In the genomic region with DNA sequence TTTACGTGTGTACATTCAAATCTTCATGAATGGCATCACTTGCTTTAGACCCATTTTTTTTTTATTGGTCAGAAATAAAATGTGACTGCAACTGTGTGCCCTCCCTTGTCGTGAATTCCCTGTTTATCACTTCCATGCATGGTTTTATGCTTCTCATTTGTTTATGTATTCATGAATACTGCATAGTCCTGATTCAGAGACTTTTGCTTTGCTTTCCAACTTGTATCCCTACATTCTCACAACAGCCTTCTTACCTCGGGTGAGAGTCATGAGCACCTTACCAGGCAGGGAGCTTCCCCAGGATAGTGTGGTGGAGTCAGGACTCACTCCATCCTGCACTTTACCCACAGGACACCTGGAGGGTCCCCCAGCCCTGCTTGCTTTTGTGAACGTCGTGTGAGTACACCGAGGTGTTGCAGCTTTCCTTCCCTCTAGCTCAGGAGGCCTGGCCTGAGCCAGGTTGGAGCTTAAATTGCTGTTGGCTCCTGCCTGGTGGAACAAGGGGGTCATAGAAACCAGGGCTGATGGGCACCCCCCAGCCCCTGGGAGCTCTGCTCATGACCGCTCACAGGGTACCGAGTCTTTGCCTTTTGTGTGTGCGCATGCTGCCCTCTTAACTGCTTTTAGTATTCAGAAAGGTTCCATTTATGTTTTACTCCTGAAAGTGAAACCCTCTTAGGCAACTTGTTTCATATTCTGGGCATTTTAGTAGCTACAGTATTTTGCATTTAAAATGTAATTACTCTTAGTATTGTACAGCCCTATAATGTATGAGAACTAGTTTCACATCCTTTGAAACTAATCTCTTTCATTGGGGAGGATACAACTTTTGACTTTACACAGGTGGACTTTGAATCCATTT, we compare ENCODE assay signal across 1 cellular context.
TF ChIP-seq lines count a peak whose summit lies in the region.

No MANE protein-coding gene starts in this region.

TF ChIP-seq in HepG2, 621 proteins besides CTCF, POLR2A, EP300 and RAD21 (continued from another document):
- TF ChIP-seq, protein P1, sequence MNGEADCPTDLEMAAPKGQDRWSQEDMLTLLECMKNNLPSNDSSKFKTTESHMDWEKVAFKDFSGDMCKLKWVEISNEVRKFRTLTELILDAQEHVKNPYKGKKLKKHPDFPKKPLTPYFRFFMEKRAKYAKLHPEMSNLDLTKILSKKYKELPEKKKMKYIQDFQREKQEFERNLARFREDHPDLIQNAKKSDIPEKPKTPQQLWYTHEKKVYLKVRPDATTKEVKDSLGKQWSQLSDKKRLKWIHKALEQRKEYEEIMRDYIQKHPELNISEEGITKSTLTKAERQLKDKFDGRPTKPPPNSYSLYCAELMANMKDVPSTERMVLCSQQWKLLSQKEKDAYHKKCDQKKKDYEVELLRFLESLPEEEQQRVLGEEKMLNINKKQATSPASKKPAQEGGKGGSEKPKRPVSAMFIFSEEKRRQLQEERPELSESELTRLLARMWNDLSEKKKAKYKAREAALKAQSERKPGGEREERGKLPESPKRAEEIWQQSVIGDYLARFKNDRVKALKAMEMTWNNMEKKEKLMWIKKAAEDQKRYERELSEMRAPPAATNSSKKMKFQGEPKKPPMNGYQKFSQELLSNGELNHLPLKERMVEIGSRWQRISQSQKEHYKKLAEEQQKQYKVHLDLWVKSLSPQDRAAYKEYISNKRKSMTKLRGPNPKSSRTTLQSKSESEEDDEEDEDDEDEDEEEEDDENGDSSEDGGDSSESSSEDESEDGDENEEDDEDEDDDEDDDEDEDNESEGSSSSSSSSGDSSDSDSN (CRISPR knock-in tag; IDR thresholded peaks at IDR 0.05): 0 out of 2 replicates have a peak, but pooled peaks have one; percentile 29
- TF ChIP-seq, protein P2, sequence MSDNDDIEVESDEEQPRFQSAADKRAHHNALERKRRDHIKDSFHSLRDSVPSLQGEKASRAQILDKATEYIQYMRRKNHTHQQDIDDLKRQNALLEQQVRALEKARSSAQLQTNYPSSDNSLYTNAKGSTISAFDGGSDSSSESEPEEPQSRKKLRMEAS (IDR thresholded peaks at IDR 0.05): no peak
- TF ChIP-seq, protein P3, sequence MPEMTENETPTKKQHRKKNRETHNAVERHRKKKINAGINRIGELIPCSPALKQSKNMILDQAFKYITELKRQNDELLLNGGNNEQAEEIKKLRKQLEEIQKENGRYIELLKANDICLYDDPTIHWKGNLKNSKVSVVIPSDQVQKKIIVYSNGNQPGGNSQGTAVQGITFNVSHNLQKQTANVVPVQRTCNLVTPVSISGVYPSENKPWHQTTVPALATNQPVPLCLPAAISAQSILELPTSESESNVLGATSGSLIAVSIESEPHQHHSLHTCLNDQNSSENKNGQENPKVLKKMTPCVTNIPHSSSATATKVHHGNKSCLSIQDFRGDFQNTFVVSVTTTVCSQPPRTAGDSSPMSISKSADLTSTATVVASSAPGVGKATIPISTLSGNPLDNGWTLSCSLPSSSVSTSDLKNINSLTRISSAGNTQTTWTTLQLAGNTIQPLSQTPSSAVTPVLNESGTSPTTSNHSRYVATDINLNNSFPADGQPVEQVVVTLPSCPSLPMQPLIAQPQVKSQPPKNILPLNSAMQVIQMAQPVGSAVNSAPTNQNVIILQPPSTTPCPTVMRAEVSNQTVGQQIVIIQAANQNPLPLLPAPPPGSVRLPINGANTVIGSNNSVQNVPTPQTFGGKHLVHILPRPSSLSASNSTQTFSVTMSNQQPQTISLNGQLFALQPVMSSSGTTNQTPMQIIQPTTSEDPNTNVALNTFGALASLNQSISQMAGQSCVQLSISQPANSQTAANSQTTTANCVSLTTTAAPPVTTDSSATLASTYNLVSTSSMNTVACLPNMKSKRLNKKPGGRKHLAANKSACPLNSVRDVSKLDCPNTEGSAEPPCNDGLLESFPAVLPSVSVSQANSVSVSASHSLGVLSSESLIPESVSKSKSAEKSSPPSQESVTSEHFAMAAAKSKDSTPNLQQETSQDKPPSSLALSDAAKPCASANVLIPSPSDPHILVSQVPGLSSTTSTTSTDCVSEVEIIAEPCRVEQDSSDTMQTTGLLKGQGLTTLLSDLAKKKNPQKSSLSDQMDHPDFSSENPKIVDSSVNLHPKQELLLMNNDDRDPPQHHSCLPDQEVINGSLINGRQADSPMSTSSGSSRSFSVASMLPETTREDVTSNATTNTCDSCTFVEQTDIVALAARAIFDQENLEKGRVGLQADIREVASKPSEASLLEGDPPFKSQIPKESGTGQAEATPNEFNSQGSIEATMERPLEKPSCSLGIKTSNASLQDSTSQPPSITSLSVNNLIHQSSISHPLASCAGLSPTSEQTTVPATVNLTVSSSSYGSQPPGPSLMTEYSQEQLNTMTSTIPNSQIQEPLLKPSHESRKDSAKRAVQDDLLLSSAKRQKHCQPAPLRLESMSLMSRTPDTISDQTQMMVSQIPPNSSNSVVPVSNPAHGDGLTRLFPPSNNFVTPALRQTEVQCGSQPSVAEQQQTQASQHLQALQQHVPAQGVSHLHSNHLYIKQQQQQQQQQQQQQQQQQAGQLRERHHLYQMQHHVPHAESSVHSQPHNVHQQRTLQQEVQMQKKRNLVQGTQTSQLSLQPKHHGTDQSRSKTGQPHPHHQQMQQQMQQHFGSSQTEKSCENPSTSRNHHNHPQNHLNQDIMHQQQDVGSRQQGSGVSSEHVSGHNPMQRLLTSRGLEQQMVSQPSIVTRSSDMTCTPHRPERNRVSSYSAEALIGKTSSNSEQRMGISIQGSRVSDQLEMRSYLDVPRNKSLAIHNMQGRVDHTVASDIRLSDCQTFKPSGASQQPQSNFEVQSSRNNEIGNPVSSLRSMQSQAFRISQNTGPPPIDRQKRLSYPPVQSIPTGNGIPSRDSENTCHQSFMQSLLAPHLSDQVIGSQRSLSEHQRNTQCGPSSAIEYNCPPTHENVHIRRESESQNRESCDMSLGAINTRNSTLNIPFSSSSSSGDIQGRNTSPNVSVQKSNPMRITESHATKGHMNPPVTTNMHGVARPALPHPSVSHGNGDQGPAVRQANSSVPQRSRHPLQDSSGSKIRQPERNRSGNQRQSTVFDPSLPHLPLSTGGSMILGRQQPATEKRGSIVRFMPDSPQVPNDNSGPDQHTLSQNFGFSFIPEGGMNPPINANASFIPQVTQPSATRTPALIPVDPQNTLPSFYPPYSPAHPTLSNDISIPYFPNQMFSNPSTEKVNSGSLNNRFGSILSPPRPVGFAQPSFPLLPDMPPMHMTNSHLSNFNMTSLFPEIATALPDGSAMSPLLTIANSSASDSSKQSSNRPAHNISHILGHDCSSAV (CRISPR knock-in tag; IDR thresholded peaks at IDR 0.05; ENCODE audit: borderline replicate concordance): no peak
- TF ChIP-seq, protein P4, sequence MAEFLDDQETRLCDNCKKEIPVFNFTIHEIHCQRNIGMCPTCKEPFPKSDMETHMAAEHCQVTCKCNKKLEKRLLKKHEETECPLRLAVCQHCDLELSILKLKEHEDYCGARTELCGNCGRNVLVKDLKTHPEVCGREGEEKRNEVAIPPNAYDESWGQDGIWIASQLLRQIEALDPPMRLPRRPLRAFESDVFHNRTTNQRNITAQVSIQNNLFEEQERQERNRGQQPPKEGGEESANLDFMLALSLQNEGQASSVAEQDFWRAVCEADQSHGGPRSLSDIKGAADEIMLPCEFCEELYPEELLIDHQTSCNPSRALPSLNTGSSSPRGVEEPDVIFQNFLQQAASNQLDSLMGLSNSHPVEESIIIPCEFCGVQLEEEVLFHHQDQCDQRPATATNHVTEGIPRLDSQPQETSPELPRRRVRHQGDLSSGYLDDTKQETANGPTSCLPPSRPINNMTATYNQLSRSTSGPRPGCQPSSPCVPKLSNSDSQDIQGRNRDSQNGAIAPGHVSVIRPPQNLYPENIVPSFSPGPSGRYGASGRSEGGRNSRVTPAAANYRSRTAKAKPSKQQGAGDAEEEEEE (CRISPR knock-in tag; IDR thresholded peaks at IDR 0.05; ENCODE audit: borderline replicate concordance): no peak
- no peak for TF ChIP-seq ZNF460 (CRISPR knock-in tag; IDR thresholded peaks at IDR 0.05; ENCODE audit: borderline replicate concordance)
- no peak for TF ChIP-seq ZNF670 (CRISPR knock-in tag; IDR thresholded peaks at IDR 0.05; ENCODE audit: borderline replicate concordance)
- TF ChIP-seq, protein P5, sequence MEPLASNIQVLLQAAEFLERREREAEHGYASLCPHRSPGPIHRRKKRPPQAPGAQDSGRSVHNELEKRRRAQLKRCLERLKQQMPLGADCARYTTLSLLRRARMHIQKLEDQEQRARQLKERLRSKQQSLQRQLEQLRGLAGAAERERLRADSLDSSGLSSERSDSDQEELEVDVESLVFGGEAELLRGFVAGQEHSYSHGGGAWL (CRISPR knock-in tag; IDR thresholded peaks at IDR 0.05): no peak
- TF ChIP-seq, protein P6, sequence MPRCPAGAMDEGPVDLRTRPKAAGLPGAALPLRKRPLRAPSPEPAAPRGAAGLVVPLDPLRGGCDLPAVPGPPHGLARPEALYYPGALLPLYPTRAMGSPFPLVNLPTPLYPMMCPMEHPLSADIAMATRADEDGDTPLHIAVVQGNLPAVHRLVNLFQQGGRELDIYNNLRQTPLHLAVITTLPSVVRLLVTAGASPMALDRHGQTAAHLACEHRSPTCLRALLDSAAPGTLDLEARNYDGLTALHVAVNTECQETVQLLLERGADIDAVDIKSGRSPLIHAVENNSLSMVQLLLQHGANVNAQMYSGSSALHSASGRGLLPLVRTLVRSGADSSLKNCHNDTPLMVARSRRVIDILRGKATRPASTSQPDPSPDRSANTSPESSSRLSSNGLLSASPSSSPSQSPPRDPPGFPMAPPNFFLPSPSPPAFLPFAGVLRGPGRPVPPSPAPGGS (CRISPR knock-in tag; IDR thresholded peaks at IDR 0.05): 0 out of 2 replicates have a peak, but pooled peaks have one; percentile 43
- peak; percentile 5; the same call in 1 of the 2 replicates for TF ChIP-seq GFI1 (CRISPR knock-in tag; IDR thresholded peaks at IDR 0.05; ENCODE audit: borderline replicate concordance)
- no peak for TF ChIP-seq HNRNPK (IDR thresholded peaks at IDR 0.05; ENCODE audit: low read depth, low read length, poor library complexity, severe bottlenecking)
- TF ChIP-seq, protein P7, sequence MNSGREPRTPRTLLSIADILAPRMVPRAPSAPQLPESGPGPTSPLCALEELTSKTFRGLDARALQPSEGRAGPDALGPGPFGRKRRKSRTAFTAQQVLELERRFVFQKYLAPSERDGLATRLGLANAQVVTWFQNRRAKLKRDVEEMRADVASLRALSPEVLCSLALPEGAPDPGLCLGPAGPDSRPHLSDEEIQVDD (CRISPR knock-in tag; IDR thresholded peaks at IDR 0.05; ENCODE audit: borderline replicate concordance): no peak
- no peak for TF ChIP-seq SP4 (CRISPR knock-in tag; IDR thresholded peaks at IDR 0.05)
- no peak for TF ChIP-seq MZF1 (CRISPR knock-in tag; IDR thresholded peaks at IDR 0.05; ENCODE audit: borderline replicate concordance)
- no peak for TF ChIP-seq NFKB2 (CRISPR knock-in tag; IDR thresholded peaks at IDR 0.05; ENCODE audit: borderline replicate concordance)
- TF ChIP-seq, protein P8, sequence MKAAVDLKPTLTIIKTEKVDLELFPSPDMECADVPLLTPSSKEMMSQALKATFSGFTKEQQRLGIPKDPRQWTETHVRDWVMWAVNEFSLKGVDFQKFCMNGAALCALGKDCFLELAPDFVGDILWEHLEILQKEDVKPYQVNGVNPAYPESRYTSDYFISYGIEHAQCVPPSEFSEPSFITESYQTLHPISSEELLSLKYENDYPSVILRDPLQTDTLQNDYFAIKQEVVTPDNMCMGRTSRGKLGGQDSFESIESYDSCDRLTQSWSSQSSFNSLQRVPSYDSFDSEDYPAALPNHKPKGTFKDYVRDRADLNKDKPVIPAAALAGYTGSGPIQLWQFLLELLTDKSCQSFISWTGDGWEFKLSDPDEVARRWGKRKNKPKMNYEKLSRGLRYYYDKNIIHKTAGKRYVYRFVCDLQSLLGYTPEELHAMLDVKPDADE (CRISPR knock-in tag; IDR thresholded peaks at IDR 0.05): no peak
- TF ChIP-seq ZNF598 (CRISPR knock-in tag; IDR thresholded peaks at IDR 0.05; ENCODE audit: borderline replicate concordance): peak; percentile 22; the same call in 1 of the 2 replicates
- TF ChIP-seq ZNF451 (CRISPR knock-in tag; IDR thresholded peaks at IDR 0.05): no peak
- no peak for TF ChIP-seq AHR (CRISPR knock-in tag; IDR thresholded peaks at IDR 0.05)
- no peak for TF ChIP-seq ZNF263 (CRISPR knock-in tag; IDR thresholded peaks at IDR 0.05)
- TF ChIP-seq, protein P9, sequence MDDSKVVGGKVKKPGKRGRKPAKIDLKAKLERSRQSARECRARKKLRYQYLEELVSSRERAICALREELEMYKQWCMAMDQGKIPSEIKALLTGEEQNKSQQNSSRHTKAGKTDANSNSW (CRISPR knock-in tag; IDR thresholded peaks at IDR 0.05; ENCODE audit: borderline replicate concordance): no peak
- TF ChIP-seq, protein P10, sequence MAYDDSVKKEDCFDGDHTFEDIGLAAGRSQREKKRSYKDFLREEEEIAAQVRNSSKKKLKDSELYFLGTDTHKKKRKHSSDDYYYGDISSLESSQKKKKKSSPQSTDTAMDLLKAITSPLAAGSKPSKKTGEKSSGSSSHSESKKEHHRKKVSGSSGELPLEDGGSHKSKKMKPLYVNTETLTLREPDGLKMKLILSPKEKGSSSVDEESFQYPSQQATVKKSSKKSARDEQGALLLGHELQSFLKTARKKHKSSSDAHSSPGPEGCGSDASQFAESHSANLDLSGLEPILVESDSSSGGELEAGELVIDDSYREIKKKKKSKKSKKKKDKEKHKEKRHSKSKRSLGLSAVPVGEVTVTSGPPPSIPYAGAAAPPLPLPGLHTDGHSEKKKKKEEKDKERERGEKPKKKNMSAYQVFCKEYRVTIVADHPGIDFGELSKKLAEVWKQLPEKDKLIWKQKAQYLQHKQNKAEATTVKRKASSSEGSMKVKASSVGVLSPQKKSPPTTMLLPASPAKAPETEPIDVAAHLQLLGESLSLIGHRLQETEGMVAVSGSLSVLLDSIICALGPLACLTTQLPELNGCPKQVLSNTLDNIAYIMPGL (CRISPR knock-in tag; IDR thresholded peaks at IDR 0.05; ENCODE audit: borderline replicate concordance in 1 of 2, low read depth in 1 of 2): no peak; a peak in 1 of 4 replicates
- TF ChIP-seq NAIF1 (CRISPR knock-in tag; IDR thresholded peaks at IDR 0.05; ENCODE audit: borderline replicate concordance): no peak
- TF ChIP-seq ATRX (CRISPR knock-in tag; IDR thresholded peaks at IDR 0.05; ENCODE audit: borderline replicate concordance): 0 out of 2 replicates have a peak, but pooled peaks have one; percentile 34
- TF ChIP-seq ZSCAN21 (CRISPR knock-in tag; IDR thresholded peaks at IDR 0.05; ENCODE audit: borderline replicate concordance): no peak
